30 cellular contexts compared by ENCODE assay signal in the genomic region with DNA sequence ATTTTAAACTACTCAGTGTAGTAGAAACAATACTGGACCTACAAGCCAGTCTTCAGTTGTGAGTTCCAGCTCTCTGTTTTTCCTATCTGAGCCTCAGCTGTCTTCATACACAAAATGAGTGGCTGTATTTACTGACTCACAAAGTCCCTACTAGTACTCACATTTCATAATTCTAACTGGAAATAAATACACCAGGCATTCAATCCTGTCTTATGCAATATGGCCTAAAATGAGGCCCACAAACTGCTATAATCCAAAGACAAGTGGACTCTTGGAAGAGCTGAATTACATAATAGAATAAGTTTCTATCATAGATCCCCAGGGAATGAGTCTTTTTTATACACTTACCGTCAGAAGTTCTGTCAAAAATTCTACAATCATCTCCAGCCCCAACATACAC.
"Had no signal": no experiment of that assay in that cellular context is flagged by ENCODE, and none has a peak within 500 bp of the region (broad histone marks: within the 10 kb centered on the region; RNA-seq: fewer than 3 reads in every experiment).

No MANE protein-coding gene starts in this region.

- H3K27ac ChIP-seq: left lung, lower lobe of right lung, neural progenitor cell, neutrophil, ovary, sigmoid colon, testis, thyroid gland, transverse colon, upper lobe of left lung, vagina had no signal

- H3K27me3 ChIP-seq: left lung, neural progenitor cell, neutrophil, ovary, sigmoid colon, testis, thyroid gland, transverse colon, upper lobe of left lung, vagina had no signal

- H3K4me1 ChIP-seq: left lung, lower lobe of right lung, neural progenitor cell, sigmoid colon, testis, thyroid gland, transverse colon, upper lobe of left lung, vagina had no signal

- ATAC-seq: left colon; left lung; lower lobe of right lung; natural killer cell; right cardiac atrium; stimulated activated memory B cell treated with anti-CD40 and anti-IgM and Interleukin-4, amounts not matched to agents 10 μg/mL and 1 μg/mL and 100 μg/mL, for 72 hours; stimulated activated naive CD8-positive, alpha-beta T cell treated with anti-CD3 and anti-CD28 coated beads, Interleukin-15, amount 100 ng/mL, for 72 hours had no signal

- H3K9ac ChIP-seq: neural progenitor cell had no signal

- DNase-seq: hypothalamus; immature natural killer cell; kidney; left colon; left lung; lower lobe of right lung; mammary epithelial cell; mesenchymal stem cell; naive B cell; natural killer cell; nephron progenitor cell; ovary; retina; right cardiac atrium; sigmoid colon; stimulated activated CD4-positive, alpha-beta T cell treated with anti-CD3 and anti-CD28 coated beads, Interleukin-1b, Interleukin-23, amount 100 ng/mL, for 48 hours; stimulated activated CD4-positive, alpha-beta T cell treated with anti-CD3 and anti-CD28 coated beads, Interleukin-2, amount 100 ng/mL, for 48 hours; stimulated activated CD4-positive, alpha-beta T cell treated with anti-CD3 and anti-CD28 coated beads, Interleukin-4, amount 100 ng/mL, for 4 hours; stimulated activated CD8-positive, alpha-beta memory T cell treated with anti-CD3 and anti-CD28 coated beads, Interleukin-4, amount 100 ng/mL, for 48 hours; stimulated activated naive CD4-positive, alpha-beta T cell treated with Interleukin-2 at 50 U/mL for 16 hours; stimulated activated naive CD8-positive, alpha-beta T cell treated with anti-CD3 and anti-CD28 coated beads, Interleukin-15, amount 100 ng/mL, for 72 hours; testis; thyroid gland; transverse colon; upper lobe of left lung had no signal

- H3K4me3 ChIP-seq: left lung, lower lobe of right lung, neural progenitor cell, ovary, sigmoid colon, smooth muscle cell, testis, thyroid gland, transverse colon, upper lobe of left lung, vagina had no signal

- H3K9me3 ChIP-seq: left lung, lower lobe of right lung, neutrophil, ovary, sigmoid colon, testis, thyroid gland, transverse colon, upper lobe of left lung, vagina had no signal

- H3K36me3 ChIP-seq: left lung, lower lobe of right lung, neural progenitor cell, neutrophil, ovary, sigmoid colon, thyroid gland, transverse colon, upper lobe of left lung, vagina had no signal
